Comparison of ENCODE assay signal across 11 cellular contexts in the genomic region with DNA sequence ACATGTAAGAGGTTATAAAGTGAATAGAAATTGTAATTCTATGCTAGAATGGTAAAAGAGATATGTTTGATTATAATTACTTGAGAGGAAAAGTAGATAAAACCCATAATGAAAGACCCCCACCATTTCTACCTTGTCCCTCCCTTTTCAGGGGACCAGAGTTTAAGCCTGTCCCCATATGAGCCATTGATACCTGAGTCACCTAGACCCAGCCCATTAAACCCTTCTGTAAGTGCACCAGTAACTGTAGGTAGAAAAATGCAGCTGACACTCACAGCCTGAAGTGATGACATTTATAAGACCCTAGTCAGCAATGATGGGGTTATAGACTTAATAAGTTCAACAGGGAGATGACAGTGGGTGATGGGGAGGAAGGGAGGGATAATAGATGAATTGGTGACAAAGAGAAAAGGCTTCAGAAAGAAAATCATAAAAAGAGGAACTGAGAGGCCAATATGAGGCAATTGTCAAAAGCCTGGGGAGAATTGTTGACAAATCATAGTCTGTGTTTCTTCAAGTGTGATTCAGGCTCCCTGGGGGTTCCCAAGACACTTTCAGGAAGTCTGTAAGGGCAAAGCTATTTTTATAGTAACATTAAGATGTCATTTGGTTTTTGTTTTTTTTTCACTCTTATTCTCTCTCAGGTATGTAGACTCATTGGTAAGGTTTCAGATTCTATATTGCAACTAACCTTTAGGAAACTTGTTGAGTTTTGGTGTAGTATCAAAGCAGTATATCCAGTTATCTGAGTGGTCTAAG.
A peak's percentile ranks its signal among the peaks of the same experiment; 100 is the strongest.
DNase-seq lines count a peak whose midpoint lies in the region; ATAC-seq and TF ChIP-seq lines count a peak whose summit lies in the region.
"Had no signal": no experiment of that assay in that cellular context is flagged by ENCODE, and none has a peak within 500 bp of the region (broad histone marks: within the 10 kb centered on the region; RNA-seq: fewer than 3 reads in every experiment).

No MANE protein-coding gene starts in this region.

- 0 out of 2 replicates have a peak, but pooled peaks cover 3% of the 10 kb centered on the region for H3F3A ChIP-seq in DOHH2 (ENCODE audit: control insufficient read depth, insufficient read depth)

- no peaks in the 10 kb centered on the region for H4K20me1 ChIP-seq in DOHH2 (ENCODE audit: control insufficient read depth, insufficient read depth, low read depth, low read length)

- no peak for TF ChIP-seq CTCF in DOHH2 (IDR thresholded peaks at IDR 0.05; ENCODE audit: low read depth, low read length, poor library complexity, severe bottlenecking)

- intact Hi-C loops in head of caudate nucleus (cut with DNase I) = no loop called here

- no peaks in the 10 kb centered on the region for H3K36me3 ChIP-seq in DOHH2 (ENCODE audit: control insufficient read depth, low read length)
- H3K36me3 ChIP-seq: thyroid gland had no signal

- H3K4me3 ChIP-seq in DOHH2 (ENCODE audit: low read length) = peak overlapping the region; percentile 29
- H3K4me3 ChIP-seq: thyroid gland had no signal

- H3K4me2 ChIP-seq in DOHH2 (ENCODE audit: low read length) = peak overlapping the region; percentile 55

- DNase-seq in NOMO-1 (lab: John Stamatoyannopoulos, UW; ENCODE audit: unreplicated experiment in 2 of 2) (peak; percentile 75 to 96), NCI-H526 (lab: John Stamatoyannopoulos, UW) (no peak), head of caudate nucleus (no peak), mesenteric fat pad (ENCODE audit: low spot score) (no peak)
- DNase-seq in activated T-cell treated with anti-CD3 and anti-CD28 coated beads, Interleukin-2, amount 50 U/mL, for 1 hour = no peak
- DNase-seq: thyroid gland had no signal

- peak; percentile 98 for ATAC-seq in GM19351 (IDR thresholded peaks at IDR 0.05; ENCODE audit: unreplicated experiment)
- peak; percentile 99 for ATAC-seq in HG02973 (IDR thresholded peaks at IDR 0.05; ENCODE audit: unreplicated experiment)

- H3K27ac ChIP-seq in DOHH2 (ENCODE audit: low read depth, low read length) = peak overlapping the region; percentile 16; the same call in 1 of the 2 replicates
- H3K27ac ChIP-seq: C4-2B, RWPE1, thyroid gland had no signal

- no peaks in the 10 kb centered on the region for H3K79me2 ChIP-seq in DOHH2 (ENCODE audit: control insufficient read depth, low read length)

- no peaks in the 10 kb centered on the region for H3K9me2 ChIP-seq in DOHH2 (replicated peaks; ENCODE audit: control insufficient read depth, low read length)

- no peaks in the 10 kb centered on the region for H3K27me3 ChIP-seq in DOHH2 (ENCODE audit: control insufficient read depth, low read length)
- H3K27me3 ChIP-seq: thyroid gland had no signal

- H3K4me1 ChIP-seq in DOHH2 (ENCODE audit: control insufficient read depth, low read length) = peaks cover 16% of the 10 kb centered on the region
- H3K4me1 ChIP-seq: thyroid gland had no signal

- H3K9me3 ChIP-seq in DOHH2 (ENCODE audit: control insufficient read depth, insufficient read depth, low read length) = no peaks in the 10 kb centered on the region
- H3K9me3 ChIP-seq: thyroid gland had no signal

Comparison
In these comparisons a context has a peak if more than half of its experiments do, and no peak if none do; other contexts are left out.
1. DNase-seq: peak in NOMO-1 (2 of 2); none in NCI-H526 (0 of 2), head of caudate nucleus (0 of 42), activated T-cell treated with anti-CD3 and anti-CD28 coated beads, Interleukin-2, amount 50 U/mL, for 1 hour (single experiment) and mesenteric fat pad (single experiment).